In the genomic region with DNA sequence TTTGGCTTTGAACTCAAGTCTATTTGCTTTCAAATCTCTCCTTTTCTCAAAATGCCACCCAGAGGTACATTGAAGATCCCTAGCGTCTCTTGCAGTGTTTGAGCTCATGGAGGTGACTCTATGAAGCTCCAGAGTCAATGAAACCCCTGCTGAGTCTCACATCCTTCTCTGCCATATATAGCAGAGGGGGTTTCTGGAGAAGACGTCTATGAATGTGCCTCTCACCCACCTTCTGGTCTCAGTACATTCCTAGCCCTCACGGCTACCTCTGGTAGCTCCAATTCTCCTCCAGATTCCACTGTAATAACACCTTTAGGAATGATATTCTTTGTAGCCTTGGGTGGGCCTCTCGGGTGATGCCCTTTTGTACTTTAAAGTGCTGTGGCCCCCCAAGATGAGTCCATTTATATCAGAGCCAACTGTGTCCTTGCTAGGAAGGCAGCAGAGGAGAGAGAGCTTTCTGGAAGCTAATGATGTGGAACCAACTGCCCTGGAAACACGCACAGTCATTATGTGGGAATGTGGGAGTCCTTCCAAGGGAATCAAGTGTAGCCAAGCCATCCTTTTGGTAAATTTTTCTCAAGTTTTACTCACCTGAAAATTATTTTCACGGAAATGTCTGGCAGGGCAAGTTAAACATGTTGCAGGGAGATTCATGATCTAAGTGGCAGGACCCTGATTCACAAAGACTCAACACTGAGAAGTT, we compare ENCODE assay signal across 21 cellular contexts.
DNase-seq lines count a peak whose midpoint lies in the region; ATAC-seq and TF ChIP-seq lines count a peak whose summit lies in the region.
"Had no signal": no experiment of that assay in that cellular context is flagged by ENCODE, and none has a peak within 500 bp of the region (broad histone marks: within the 10 kb centered on the region; RNA-seq: fewer than 3 reads in every experiment).

No MANE protein-coding gene starts in this region.

- no peaks in the 10 kb centered on the region for H3K36me3 ChIP-seq in kidney epithelial cell (ENCODE audit: control insufficient read depth, insufficient read depth, low read length)
- H3K36me3 ChIP-seq: SJCRH30, upper lobe of left lung had no signal

- no peaks in the 10 kb centered on the region for H3K36me3 Mint-ChIP-seq in stimulated activated naive B cell treated with anti-CD40 and anti-IgM and Interleukin-4, amounts not matched to agents 10 μg/mL and 1 μg/mL and 100 μg/mL, for 72 hours
- H3K36me3 Mint-ChIP-seq: activated naive CD8-positive, alpha-beta T cell had no signal

- no peak overlapping the region for H3K4me3 ChIP-seq in kidney epithelial cell (ENCODE audit: low read depth, low read length)
- H3K4me3 ChIP-seq: mucosa of descending colon, SJCRH30, skin epidermis, upper lobe of left lung had no signal

- H3K9me3 Mint-ChIP-seq in stimulated activated naive B cell treated with anti-CD40 and anti-IgM and Interleukin-4, amounts not matched to agents 10 μg/mL and 1 μg/mL and 100 μg/mL, for 72 hours: no peaks in the 10 kb centered on the region
- H3K9me3 Mint-ChIP-seq: activated T-cell treated with anti-CD3 and anti-CD28 coated beads, Interleukin-2, amount 50 U/mL, for 4 hours; central memory CD8-positive, alpha-beta T cell had no signal

- H3K4me3 Mint-ChIP-seq in stimulated activated naive B cell treated with anti-CD40 and anti-IgM and Interleukin-4, amounts not matched to agents 10 μg/mL and 1 μg/mL and 100 μg/mL, for 72 hours: no peak overlapping the region
- H3K4me3 Mint-ChIP-seq: activated naive CD8-positive, alpha-beta T cell; activated T-cell treated with anti-CD3 and anti-CD28 coated beads, Interleukin-2, amount 50 U/mL, for 4 hours; central memory CD8-positive, alpha-beta T cell had no signal

- ATAC-seq in stimulated activated naive B cell treated with anti-CD40 and anti-IgM and Interleukin-4, amounts not matched to agents 10 μg/mL and 1 μg/mL and 100 μg/mL, for 72 hours (replicated peaks): no peak
- ATAC-seq: activated T-cell treated with anti-CD3 and anti-CD28 coated beads, Interleukin-2, amount 50 U/mL, for 4 hours; mucosa of descending colon had no signal

- H3K27me3 Mint-ChIP-seq in stimulated activated naive B cell treated with anti-CD40 and anti-IgM and Interleukin-4, amounts not matched to agents 10 μg/mL and 1 μg/mL and 100 μg/mL, for 72 hours: peaks cover 13 to 14% of the 10 kb centered on the region in 2 donors

- in situ Hi-C loops in ACHN (cut with HindIII; ENCODE audit: low pct_ligation_motif_present, low pct_unique_long_range_greater_than_20kb, low sequenced_read_pairs): no loop called here

- DNase-seq in ACHN: peak; percentile 99
- DNase-seq in GM04504 (ENCODE audit: low read depth): peak; percentile 27
- DNase-seq in astrocyte of the hippocampus (ENCODE audit: low read depth, low spot score): peak; percentile 91
- DNase-seq in kidney epithelial cell (ENCODE audit: low read depth): peak; percentile 94
- no peak for DNase-seq in stimulated activated naive B cell treated with anti-CD40 and anti-IgM and Interleukin-4, amounts not matched to agents 10 μg/mL and 1 μg/mL and 100 μg/mL, for 72 hours
- no peak for DNase-seq in MV-4-11 (lab: John Stamatoyannopoulos, UW)
- DNase-seq in NCI-H1105 treated with DMSO at 0.1 percent for 48 hours (lab: John Stamatoyannopoulos, UW): no peak
- no peak for DNase-seq in T1000 (lab: John Stamatoyannopoulos, UW)
- DNase-seq: activated CD4-positive, alpha-beta T cell treated with anti-CD3 and anti-CD28 coated beads, Interleukin-2, amount 50 U/mL, for 1 hour; activated T-cell treated with anti-CD3 and anti-CD28 coated beads, Interleukin-2, amount 50 U/mL, for 4 hours; head of caudate nucleus; KBM-7; mucosa of descending colon; NCI-H146; occipital lobe; SJCRH30; stimulated activated CD4-positive, alpha-beta T cell treated with anti-CD3 and anti-CD28 coated beads, Interleukin-4, amount 100 ng/mL, for 4 hours; upper lobe of left lung had no signal

- H3K4me1 Mint-ChIP-seq in stimulated activated naive B cell treated with anti-CD40 and anti-IgM and Interleukin-4, amounts not matched to agents 10 μg/mL and 1 μg/mL and 100 μg/mL, for 72 hours: no peaks in the 10 kb centered on the region
- H3K4me1 Mint-ChIP-seq: central memory CD8-positive, alpha-beta T cell had no signal

- TF ChIP-seq CTCF in kidney epithelial cell (IDR thresholded peaks at IDR 0.05; ENCODE audit: insufficient read depth, low read length, poor library complexity, severe bottlenecking): no peak

- H3K27me3 ChIP-seq in kidney epithelial cell (ENCODE audit: control insufficient read depth, insufficient read depth, low read length): no peaks in the 10 kb centered on the region
- H3K27me3 ChIP-seq: upper lobe of left lung had no signal

- H3K27ac Mint-ChIP-seq in stimulated activated naive B cell treated with anti-CD40 and anti-IgM and Interleukin-4, amounts not matched to agents 10 μg/mL and 1 μg/mL and 100 μg/mL, for 72 hours: no peak overlapping the region
- H3K27ac Mint-ChIP-seq: activated naive CD8-positive, alpha-beta T cell had no signal

Comparison
In these comparisons a context has a peak if more than half of its experiments do, and no peak if none do; other contexts are left out.
1. DNase-seq: peak in ACHN (single experiment), GM04504 (single experiment), astrocyte of the hippocampus (single experiment) and kidney epithelial cell (single experiment); none in stimulated activated naive B cell treated with anti-CD40 and anti-IgM and Interleukin-4, amounts not matched to agents 10 μg/mL and 1 μg/mL and 100 μg/mL, for 72 hours (single experiment), MV-4-11 (single experiment), NCI-H1105 treated with DMSO at 0.1 percent for 48 hours (single experiment) and T1000 (single experiment).